Comparison of ENCODE assay signal across 10 cellular contexts in genomic region chrX:10326578-10326977, GRCh38.
DNase-seq lines count a peak whose midpoint lies in the region; ATAC-seq, FAIRE-seq and TF ChIP-seq lines count a peak whose summit lies in the region.
"Had no signal": no experiment of that assay in that cellular context is flagged by ENCODE, and none has a peak within 500 bp of the region (broad histone marks: within the 10 kb centered on the region; RNA-seq: fewer than 3 reads in every experiment).

No MANE protein-coding gene starts in this region.

- 8% methylated on average over 2 of the region's 2 CpGs for WGBS in A549 (ENCODE audit: missing lambda C conversion rate)
- WGBS in gastroesophageal sphincter (ENCODE audit: low coverage in 1 of 2), 2 donors, result 47 to 51% methylated on average over 2 of the region's 2 CpGs

- H3K27ac ChIP-seq in A549, result peak overlapping the region; percentile 72 to 77
- H3K27ac ChIP-seq in gastroesophageal sphincter, result no peak overlapping the region
- H3K27ac ChIP-seq: body of pancreas had no signal

- no peak for FAIRE-seq in A549 (lab: Jason Lieb, UNC)

- peaks cover 0 to 2% (median 0%) of the 10 kb centered on the region in 6 donors for H3K9me3 Mint-ChIP-seq in immature natural killer cell

- no peaks in the 10 kb centered on the region for H3K36me3 ChIP-seq in gastroesophageal sphincter

- DNase-seq in A549 (ENCODE audit: low read depth in 1 of 2, low spot score in 1 of 2), result peak; percentile 13 to 77
- DNase-seq in GM12865 (ENCODE audit: low read depth), result peak; percentile 2
- peak; percentile 55 for DNase-seq in RPMI7951 (ENCODE audit: low read depth)
- DNase-seq in foreskin fibroblast, result peak; percentile 20 to 66
- no peak for DNase-seq in immature natural killer cell
- DNase-seq in NCI-H1694 treated with DMSO at 0.1 percent for 48 hours (lab: John Stamatoyannopoulos, UW), result no peak
- DNase-seq: T-cell had no signal

- H3K4me1 ChIP-seq in A549 (peaks cover 36% of the 10 kb centered on the region), gastroesophageal sphincter (no peaks in the 10 kb centered on the region)
- H3K4me1 ChIP-seq: body of pancreas had no signal

- POLR2A ChIA-PET in A549 (lab: Yijun Ruan, JAX), result no interaction called here

- peaks cover 0 to 6% (median 3%) of the 10 kb centered on the region in 3 donors for H3K27me3 Mint-ChIP-seq in immature natural killer cell (ENCODE audit: low read depth in 3 of 3)

- H3K9me3 ChIP-seq in A549 (no peaks in the 10 kb centered on the region), gastroesophageal sphincter (no peaks in the 10 kb centered on the region)
- H3K9me3 ChIP-seq: body of pancreas had no signal

- no peaks in the 10 kb centered on the region for H3K27me3 ChIP-seq in gastroesophageal sphincter
- H3K27me3 ChIP-seq: body of pancreas had no signal

- CTCF ChIA-PET in A549 (lab: Yijun Ruan, JAX), result interaction anchor here (1.4 kb wide), 1 partner anchor 136 kb away, joined by 3 read pairs; no protein-coding TSS in a partner anchor

- H3K4me2 ChIP-seq in A549, result peak overlapping the region; percentile 67

- TF ChIP-seq CTCF in A549 (IDR thresholded peaks at IDR 0.05) (peak; percentile 59), GM12865 (IDR thresholded peaks at IDR 0.05; ENCODE audit: insufficient read depth, low read depth, low read length, missing control alignments) (no peak), foreskin fibroblast (IDR thresholded peaks at IDR 0.05; ENCODE audit: low read depth, low read length) (peak; percentile 23), gastroesophageal sphincter (IDR thresholded peaks at IDR 0.05) (peak in 1 of 4 experiments; percentile 7)

- ATAC-seq in A549 (peak; percentile 97), gastroesophageal sphincter (no peak), GM19467 (IDR thresholded peaks at IDR 0.05; ENCODE audit: unreplicated experiment) (no peak)
- ATAC-seq: body of pancreas, T-cell had no signal

- H3K4me3 ChIP-seq in A549, result no peak overlapping the region
- no peak overlapping the region for H3K4me3 ChIP-seq in GM12865 (ENCODE audit: low read depth, low read length)
- H3K4me3 ChIP-seq in foreskin fibroblast (ENCODE audit: low read depth in 1 of 2, low read length in 2 of 2), result no peak overlapping the region
- H3K4me3 ChIP-seq in gastroesophageal sphincter, result no peak overlapping the region
- H3K4me3 ChIP-seq: body of pancreas had no signal

- no peak for TF ChIP-seq POLR2A in A549 (IDR thresholded peaks at IDR 0.05; ENCODE audit: low read length)
- TF ChIP-seq POLR2A in gastroesophageal sphincter (IDR thresholded peaks at IDR 0.05), result no peak

- TF ChIP-seq RAD21 in A549 (conservative IDR thresholded peaks at IDR 0.05 in 1 of 2, IDR thresholded peaks at IDR 0.05 in 1 of 2), result peak; percentile 81

- no peaks in the 10 kb centered on the region for H3K36me3 Mint-ChIP-seq in immature natural killer cell
- H3K36me3 Mint-ChIP-seq: T-cell had no signal

- TF ChIP-seq EP300 in A549 (IDR thresholded peaks at IDR 0.05), result no peak
- no peak for TF ChIP-seq EP300 in gastroesophageal sphincter (IDR thresholded peaks at IDR 0.05)

- no peak overlapping the region for H3K4me3 Mint-ChIP-seq in immature natural killer cell
- H3K4me3 Mint-ChIP-seq: T-cell had no signal

- no peak overlapping the region for H3K27ac Mint-ChIP-seq in immature natural killer cell
- H3K27ac Mint-ChIP-seq: T-cell had no signal

- no peaks in the 10 kb centered on the region for H3K4me1 Mint-ChIP-seq in immature natural killer cell
- H3K4me1 Mint-ChIP-seq: T-cell had no signal

TF ChIP-seq in A549, 52 proteins besides CTCF, POLR2A, EP300 and RAD21:
- peak; percentile 73 to 84; a peak in 3 of 4 replicates for TF ChIP-seq CEBPB (IDR thresholded peaks at IDR 0.05)
- peak; percentile 75 for TF ChIP-seq SMC3 (IDR thresholded peaks at IDR 0.05)
- TF ChIP-seq RNF2 (IDR thresholded peaks at IDR 0.05; ENCODE audit: borderline replicate concordance, low read depth), result no peak
- TF ChIP-seq HES2 (IDR thresholded peaks at IDR 0.05), result peak; percentile 14; the same call in 1 of the 2 replicates
- TF ChIP-seq ZFP36 (IDR thresholded peaks at IDR 0.05; ENCODE audit: borderline replicate concordance, partially characterized antibody), result peak; percentile 1
- no peak for TF ChIP-seq TFCP2L1 (CRISPR knock-in tag; IDR thresholded peaks at IDR 0.05)
- no peak for TF ChIP-seq FOXS1 (CRISPR knock-in tag; IDR thresholded peaks at IDR 0.05)

Comparison
In these comparisons a context has a peak if more than half of its experiments do, and no peak if none do; other contexts are left out.
1. ATAC-seq: peak in A549 (2 of 2); none in gastroesophageal sphincter (single experiment) and GM19467 (single experiment).
2. DNase-seq: peak in A549 (2 of 2), GM12865 (single experiment), RPMI7951 (single experiment) and foreskin fibroblast (2 of 2); none in immature natural killer cell (0 of 3) and NCI-H1694 treated with DMSO at 0.1 percent for 48 hours (single experiment).
3. H3K27ac ChIP-seq: peak in A549 (2 of 2); none in gastroesophageal sphincter (0 of 4).